In the genomic region with DNA sequence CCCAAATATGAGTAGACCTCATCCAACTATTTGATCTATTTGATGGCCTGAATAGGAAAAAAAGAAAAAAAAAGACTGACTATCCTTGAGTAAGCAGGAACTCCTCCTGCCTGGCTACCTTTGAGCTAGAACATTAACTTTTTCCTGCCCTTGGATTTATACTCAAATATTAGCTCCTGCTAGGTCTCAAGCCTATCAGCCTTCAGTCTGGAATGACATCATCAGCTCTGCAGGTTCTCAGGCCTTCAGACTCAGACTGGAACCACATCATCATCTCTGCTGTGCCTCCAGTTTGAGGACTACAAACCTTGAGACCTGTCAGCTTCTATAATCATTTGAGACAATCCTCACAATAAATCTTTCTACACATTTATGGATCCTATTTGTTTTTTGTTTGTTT, we compare ENCODE assay signal across 21 cellular contexts.
DNase-seq lines count a peak whose midpoint lies in the region; ATAC-seq and TF ChIP-seq lines count a peak whose summit lies in the region.
"Had no signal": no experiment of that assay in that cellular context is flagged by ENCODE, and none has a peak within 500 bp of the region (broad histone marks: within the 10 kb centered on the region; RNA-seq: fewer than 3 reads in every experiment).

No MANE protein-coding gene starts in this region.

- no peak overlapping the region for H3K4me3 ChIP-seq in epithelial cell of esophagus (ENCODE audit: low read length)
- no peak overlapping the region for H3K4me3 ChIP-seq in gastroesophageal sphincter
- H3K4me3 ChIP-seq: BLaER1, GM23338 had no signal

- no peak for TF ChIP-seq POLR2A in gastroesophageal sphincter (IDR thresholded peaks at IDR 0.05)

- no peaks in the 10 kb centered on the region for H3K36me3 ChIP-seq in gastroesophageal sphincter
- H3K36me3 ChIP-seq: BLaER1 had no signal

- H3K27ac ChIP-seq in gastroesophageal sphincter, result no peak overlapping the region
- H3K27ac ChIP-seq: 22Rv1, BLaER1, C4-2B had no signal

- no peaks in the 10 kb centered on the region for H3K27me3 ChIP-seq in gastroesophageal sphincter
- H3K27me3 ChIP-seq: BLaER1 had no signal

- TF ChIP-seq CTCF in epithelial cell of esophagus (IDR thresholded peaks at IDR 0.05; ENCODE audit: insufficient read depth, low read depth, low read length, missing control alignments), result no peak
- TF ChIP-seq CTCF in gastroesophageal sphincter (IDR thresholded peaks at IDR 0.05), result no peak

- H3K4me1 ChIP-seq in gastroesophageal sphincter, result no peaks in the 10 kb centered on the region
- H3K4me1 ChIP-seq: Caco-2 had no signal

- no peak for TF ChIP-seq EP300 in gastroesophageal sphincter (IDR thresholded peaks at IDR 0.05)

- no peaks in the 10 kb centered on the region for H3K9me3 ChIP-seq in gastroesophageal sphincter
- H3K9me3 ChIP-seq: BLaER1 had no signal

- peak; percentile 24 for DNase-seq in DMS53 (lab: John Stamatoyannopoulos, UW)
- no peak for DNase-seq in DMS53 treated with DMSO at 0.1 percent for 48 hours (lab: John Stamatoyannopoulos, UW; ENCODE audit: unreplicated experiment)
- peak; percentile 32 for DNase-seq in M059J (ENCODE audit: low read depth)
- peak; percentile 14 for DNase-seq in epithelial cell of esophagus (ENCODE audit: low read depth)
- DNase-seq in renal cortical epithelial cell (ENCODE audit: low read depth), result peak; percentile 17
- DNase-seq in NK-92 (lab: John Stamatoyannopoulos, UW; ENCODE audit: unreplicated experiment), result no peak
- no peak for DNase-seq in amygdala (lab: John Stamatoyannopoulos, UW)
- DNase-seq: Caco-2; CD4-positive, CD25-positive, alpha-beta regulatory T cell; CD8-positive, alpha-beta T cell; DMS153; DMS79 treated with DMSO at 0.1 percent for 48 hours; GF-D8; H9; HFFc6 had no signal

- no peak for ATAC-seq in gastroesophageal sphincter
- ATAC-seq: CD8-positive, alpha-beta T cell; GM23338; HCT116 had no signal

Comparison
In these comparisons a context has a peak if more than half of its experiments do, and no peak if none do; other contexts are left out.
1. DNase-seq: peak in DMS53 (single experiment), M059J (single experiment), epithelial cell of esophagus (single experiment) and renal cortical epithelial cell (single experiment); none in DMS53 treated with DMSO at 0.1 percent for 48 hours (single experiment), NK-92 (single experiment) and amygdala (0 of 56).